Comparison of ENCODE assay signal across 8 cellular contexts in the genomic region with DNA sequence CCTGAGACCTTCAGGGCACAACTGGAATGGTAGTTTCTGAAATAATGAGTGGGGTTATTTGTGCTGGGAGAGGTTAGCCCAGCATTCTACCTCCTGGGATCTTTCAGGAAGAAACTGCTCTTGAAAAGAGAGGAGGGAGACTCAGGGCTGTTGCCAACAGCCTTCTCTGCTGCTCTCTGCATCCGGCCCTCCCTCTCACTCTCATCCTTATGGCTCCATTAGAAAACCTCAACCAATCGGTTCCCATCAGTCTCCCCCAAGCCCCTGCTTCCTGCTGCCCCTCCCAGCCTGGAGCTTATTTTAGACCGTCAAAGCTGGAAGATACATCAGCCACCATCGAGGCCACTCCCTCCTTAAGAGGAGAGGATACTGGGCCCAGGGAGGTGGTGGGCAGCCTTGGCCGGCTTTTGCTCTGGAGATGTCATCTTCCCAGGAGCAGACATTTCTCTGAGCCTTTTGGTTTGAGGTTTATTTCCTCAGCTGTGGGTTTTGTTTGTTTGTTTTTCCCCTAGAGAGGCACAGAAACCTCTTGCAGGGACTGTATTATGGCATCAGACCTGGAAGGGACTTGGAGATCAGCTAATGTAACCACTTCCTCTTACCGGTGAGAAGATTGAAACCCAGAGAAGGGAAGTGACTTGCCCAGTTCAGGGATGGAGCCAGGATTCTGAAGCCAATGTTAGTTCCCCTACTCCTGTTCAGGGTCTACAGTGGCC. TPM values are rescaled to one million over a fixed set of nuclear protein-coding genes. Genes with fewer than 3 reads are reported as not detected.
DNase-seq lines count a peak whose midpoint lies in the region; ATAC-seq and TF ChIP-seq lines count a peak whose summit lies in the region.

No MANE protein-coding gene starts in this region.

- no peaks in the 10 kb centered on the region for H3K9me3 Mint-ChIP-seq in MCF 10A (ENCODE audit: unreplicated experiment)
- no peaks in the 10 kb centered on the region for H3K9me3 Mint-ChIP-seq in stimulated activated naive CD8-positive, alpha-beta T cell treated with anti-CD3 and anti-CD28 coated beads, Interleukin-15, amount 100 ng/mL, for 72 hours

- H3K4me3 ChIP-seq in BE2C (ENCODE audit: low read depth, low read length) (peak overlapping the region; percentile 86), OCI-LY7 (ENCODE audit: low read depth, low read length, poor library complexity, severe bottlenecking) (peak overlapping the region; percentile 84)

- peaks cover 42% of the 10 kb centered on the region for H3K4me1 Mint-ChIP-seq in MCF 10A (ENCODE audit: insufficient read depth, unreplicated experiment)
- peaks cover 71% of the 10 kb centered on the region for H3K4me1 Mint-ChIP-seq in stimulated activated naive CD8-positive, alpha-beta T cell treated with anti-CD3 and anti-CD28 coated beads, Interleukin-15, amount 100 ng/mL, for 72 hours

- peak overlapping the region; percentile 98 for H3K4me2 ChIP-seq in OCI-LY7 (ENCODE audit: low read length)

- no peaks in the 10 kb centered on the region for H3K9me3 ChIP-seq in BE2C
- no peaks in the 10 kb centered on the region for H3K9me3 ChIP-seq in OCI-LY7 (ENCODE audit: low read length)

- TF ChIP-seq CTCF in BE2C (IDR thresholded peaks at IDR 0.05; ENCODE audit: low read depth, low read length) (no peak), OCI-LY7 (conservative IDR thresholded peaks at IDR 0.05; ENCODE audit: low read length) (no peak), MCF 10A (IDR thresholded peaks at IDR 0.05; ENCODE audit: unreplicated experiment) (no peak)

- H3K27me3 Mint-ChIP-seq in MCF 10A (ENCODE audit: insufficient read depth, unreplicated experiment): no peaks in the 10 kb centered on the region
- H3K27me3 Mint-ChIP-seq in stimulated activated naive CD8-positive, alpha-beta T cell treated with anti-CD3 and anti-CD28 coated beads, Interleukin-15, amount 100 ng/mL, for 72 hours: no peaks in the 10 kb centered on the region

- H2AFZ ChIP-seq in OCI-LY7 (ENCODE audit: low read length): no peak overlapping the region

- POLR2A ChIA-PET in OCI-LY7 (lab: Charles Lee) (no interaction called here), MCF 10A (lab: Yijun Ruan, JAX) (interaction anchor here (0.6 to 4.9 kb wide), 9 partner anchors 10 to 108 kb away, joined by 3 to 57 read pairs (median 4); no protein-coding TSS in a partner anchor)

- CTCF ChIA-PET in OCI-LY7 (lab: Charles Lee; ENCODE audit: unreplicated experiment) (interaction anchor here (1.0 kb wide), 1 partner anchor 11 kb away, joined by 3 read pairs; no protein-coding TSS in a partner anchor), MCF 10A (lab: Yijun Ruan, JAX) (interaction anchor here (0.6 to 1.8 kb wide), 3 partner anchors 11 to 36 kb away, joined by 3 to 4 read pairs (median 3); no protein-coding TSS in a partner anchor)

- DNase-seq in BE2C (peak; percentile 37), GM19238 (ENCODE audit: insufficient read length, low spot score) (peak; percentile 41), OCI-LY7 (ENCODE audit: low spot score) (peak; percentile 62), MCF 10A (ENCODE audit: unreplicated experiment) (peak; percentile 51), kidney tubule cell (ENCODE audit: low spot score) (peak; percentile 62), NCI-H128 (lab: John Stamatoyannopoulos, UW; ENCODE audit: unreplicated experiment) (no peak)
- no peak for DNase-seq in stimulated activated naive CD8-positive, alpha-beta T cell treated with anti-CD3 and anti-CD28 coated beads, Interleukin-15, amount 100 ng/mL, for 72 hours

- no peaks in the 10 kb centered on the region for H3K27me3 ChIP-seq in BE2C

- H3K79me2 ChIP-seq in OCI-LY7 (ENCODE audit: insufficient read depth, low read depth, low read length): peaks cover 51% of the 10 kb centered on the region

- H3K4me3 Mint-ChIP-seq in MCF 10A (ENCODE audit: unreplicated experiment): peak overlapping the region; percentile 94
- peak overlapping the region; percentile 87 to 90 for H3K4me3 Mint-ChIP-seq in stimulated activated naive CD8-positive, alpha-beta T cell treated with anti-CD3 and anti-CD28 coated beads, Interleukin-15, amount 100 ng/mL, for 72 hours

- no peak overlapping the region for H3K27ac ChIP-seq in OCI-LY7 (ENCODE audit: low read depth, low read length, poor library complexity, severe bottlenecking)

- H3K36me3 Mint-ChIP-seq in MCF 10A (ENCODE audit: insufficient read depth, unreplicated experiment): no peaks in the 10 kb centered on the region

- no peaks in the 10 kb centered on the region for H3K9me2 ChIP-seq in OCI-LY7 (ENCODE audit: insufficient read depth, low read length)

- intact Hi-C loops in OCI-LY7 (cut with micrococcal nuclease; ENCODE audit: unreplicated experiment): no loop called here
- intact Hi-C loops in MCF 10A (cut with micrococcal nuclease): loop anchor here (5.0 kb wide), 1 partner anchor 107 kb away; no protein-coding TSS in a partner anchor

- H3K4me1 ChIP-seq in BE2C (peaks cover 9% of the 10 kb centered on the region), OCI-LY7 (ENCODE audit: insufficient read depth, low read length, poor library complexity, severe bottlenecking) (peaks cover 42% of the 10 kb centered on the region)

- BruUV-seq in OCI-LY7 (replicated peaks; lab: Mats Ljungman, UMichigan) (no TSS peak), MCF 10A (replicated peaks; lab: Mats Ljungman, UMichigan) (no TSS peak)

- no peak for ATAC-seq in stimulated activated naive CD8-positive, alpha-beta T cell treated with anti-CD3 and anti-CD28 coated beads, Interleukin-15, amount 100 ng/mL, for 72 hours
- ATAC-seq in HG03097 (IDR thresholded peaks at IDR 0.05; ENCODE audit: low FRiP score, unreplicated experiment): no peak

- H3K36me3 ChIP-seq in BE2C: no peaks in the 10 kb centered on the region
- H3K36me3 ChIP-seq in OCI-LY7 (ENCODE audit: insufficient read depth, low read length): no peaks in the 10 kb centered on the region

- peak overlapping the region; percentile 86 for H3K27ac Mint-ChIP-seq in MCF 10A (ENCODE audit: low read depth, unreplicated experiment)
- H3K27ac Mint-ChIP-seq in stimulated activated naive CD8-positive, alpha-beta T cell treated with anti-CD3 and anti-CD28 coated beads, Interleukin-15, amount 100 ng/mL, for 72 hours: peak overlapping the region in 1 of 2 donors; percentile 57

- H4K20me1 ChIP-seq in OCI-LY7 (ENCODE audit: insufficient read depth, low read length): peaks cover 32% of the 10 kb centered on the region

RNA-seq across cellular contexts. Expression of a gene that starts 2.7 kb away (rescaled TPM):
- polyA plus RNA-seq in BE2C (2012; ENCODE audit: insufficient read depth, insufficient read length, low read depth): 159 TPM
- total RNA-seq in OCI-LY7 (2014; rRNA removed; shearing (Covaris generic)): 73.3 and 78.9 TPM in 2 replicates
- total RNA-seq in OCI-LY7 (2022) (109 and 118 TPM in 2 replicates), MCF 10A (2022) (214 and 230 TPM in 2 replicates)

Comparison
In these comparisons a context has a peak if more than half of its experiments do, and no peak if none do; other contexts are left out.
1. DNase-seq: peak in BE2C (single experiment), GM19238 (single experiment), OCI-LY7 (single experiment), MCF 10A (single experiment) and kidney tubule cell (single experiment); none in stimulated activated naive CD8-positive, alpha-beta T cell treated with anti-CD3 and anti-CD28 coated beads, Interleukin-15, amount 100 ng/mL, for 72 hours (0 of 2) and NCI-H128 (single experiment).